26 cellular contexts compared by ENCODE assay signal in the genomic region with DNA sequence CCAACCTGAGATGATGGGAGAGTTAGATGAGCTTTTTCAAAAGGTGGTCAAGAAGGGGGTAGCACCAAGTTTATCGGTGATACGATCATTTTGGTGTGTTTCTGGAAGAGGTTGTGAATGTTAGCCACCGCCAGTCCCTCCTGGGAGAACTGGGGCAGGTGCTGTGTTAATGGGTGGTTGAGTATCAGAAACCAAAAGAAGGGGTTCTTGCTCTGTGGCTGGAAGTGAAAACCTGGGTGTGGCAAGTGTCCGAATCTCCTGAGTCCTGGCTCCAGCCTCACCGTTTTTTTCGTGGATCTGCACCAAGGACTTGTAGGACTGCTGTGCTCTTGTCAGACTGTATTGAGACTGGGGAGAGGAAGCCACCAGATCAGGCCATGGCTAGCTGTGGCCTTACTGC. TPM values are rescaled to one million over a fixed set of nuclear protein-coding genes. Genes with fewer than 3 reads are reported as not detected.
"Had no signal": no experiment of that assay in that cellular context is flagged by ENCODE, and none has a peak within 500 bp of the region (broad histone marks: within the 10 kb centered on the region; RNA-seq: fewer than 3 reads in every experiment).

No MANE protein-coding gene starts in this region.

- H3K27ac Mint-ChIP-seq: activated CD8-positive, alpha-beta memory T cell treated with anti-CD3 and anti-CD28 coated beads, Interleukin-2, amount 10 ng/mL, durations not matched to agents 7 days and 5 days; activated naive CD4-positive, alpha-beta T cell treated with anti-CD3 and anti-CD28 coated beads, Interleukin-2, amount 10 ng/mL, durations not matched to agents 7 days and 5 days; activated T-helper 2 cell treated with anti-CD3 and anti-CD28 coated beads, Interferon-gamma antibody, Interleukin-2, Interleukin-4, amounts not matched to agents 10 μg/mL and 5 μg/mL and 100 μg/mL, durations not matched to agents 14 hours and 24 hours and 36 hours; T-helper 2 cell treated with Interferon-gamma antibody and Interleukin-4, amounts not matched to agents 5 μg/mL and 100 μg/mL, for 36 hours had no signal

- H3K9me3 Mint-ChIP-seq: activated naive CD4-positive, alpha-beta T cell treated with anti-CD3 and anti-CD28 coated beads, Interleukin-2, amount 10 ng/mL, durations not matched to agents 7 days and 5 days; activated T-cell treated with anti-CD3 and anti-CD28 coated beads, Interleukin-2, amount 50 U/mL, for 4 hours; activated T-helper 2 cell treated with anti-CD3 and anti-CD28 coated beads, Interferon-gamma antibody, Interleukin-2, Interleukin-4, amounts not matched to agents 10 μg/mL and 5 μg/mL and 100 μg/mL, durations not matched to agents 14 hours and 24 hours and 36 hours; T-helper 2 cell treated with Interferon-gamma antibody and Interleukin-4, amounts not matched to agents 5 μg/mL and 100 μg/mL, for 36 hours had no signal

- ATAC-seq: activated CD4-positive, CD25-positive, alpha-beta regulatory T cell treated with anti-CD3 and anti-CD28 coated beads, Interleukin-2, amount 50 U/mL, for 24 hours; activated CD8-positive, alpha-beta memory T cell treated with anti-CD3 and anti-CD28 coated beads, Interleukin-2, amount 10 ng/mL, durations not matched to agents 7 days and 5 days; activated T-cell treated with anti-CD3 and anti-CD28 coated beads, Interleukin-2, amount 50 U/mL, for 4 hours; SK-N-SH treated with all-trans-retinoic acid at 6 μM for 48 hours had no signal

- H3K27me3 Mint-ChIP-seq: activated CD8-positive, alpha-beta memory T cell treated with anti-CD3 and anti-CD28 coated beads, Interleukin-2, amount 10 ng/mL, durations not matched to agents 7 days and 5 days; activated naive CD4-positive, alpha-beta T cell treated with anti-CD3 and anti-CD28 coated beads, Interleukin-2, amount 10 ng/mL, durations not matched to agents 7 days and 5 days had no signal

- DNase-seq: activated CD4-positive, alpha-beta T cell treated with anti-CD3 and anti-CD28 coated beads for 4 hours; activated CD8-positive, alpha-beta memory T cell treated with anti-CD3 and anti-CD28 coated beads, Interleukin-2, amount 10 ng/mL, durations not matched to agents 7 days and 5 days; activated gamma-delta T cell treated with Interleukin-2 at 50 U/mL for 16 hours; activated naive CD4-positive, alpha-beta T cell treated with anti-CD3 and anti-CD28 coated beads, Interleukin-2, amount 10 ng/mL, durations not matched to agents 7 days and 5 days; activated T-cell treated with anti-CD3 and anti-CD28 coated beads, Interleukin-2, amount 50 U/mL, for 4 hours; aorta; caudate nucleus; KBM-7; NCI-H1092; NCI-H1417; NCI-H2029; NCI-H2107; NCI-H345; NCI-H510A; NCI-H69; Peyer's patch; SHP77; SW 1271 had no signal

- H3K4me3 Mint-ChIP-seq: activated CD8-positive, alpha-beta memory T cell treated with anti-CD3 and anti-CD28 coated beads, Interleukin-2, amount 10 ng/mL, durations not matched to agents 7 days and 5 days; activated naive CD4-positive, alpha-beta T cell treated with anti-CD3 and anti-CD28 coated beads, Interleukin-2, amount 10 ng/mL, durations not matched to agents 7 days and 5 days; activated T-cell treated with anti-CD3 and anti-CD28 coated beads, Interleukin-2, amount 50 U/mL, for 4 hours; T-helper 2 cell treated with Interferon-gamma antibody and Interleukin-4, amounts not matched to agents 5 μg/mL and 100 μg/mL, for 36 hours had no signal

RNA-seq across cellular contexts. Expression of a gene that starts 16.9 kb away (rescaled TPM):
- total RNA-seq: activated CD8-positive, alpha-beta memory T cell treated with anti-CD3 and anti-CD28 coated beads, Interleukin-2, amount 10 ng/mL, durations not matched to agents 7 days and 5 days; activated T-helper 2 cell treated with anti-CD3 and anti-CD28 coated beads, Interferon-gamma antibody, Interleukin-2, Interleukin-4, amounts not matched to agents 10 μg/mL and 5 μg/mL and 100 μg/mL, durations not matched to agents 14 hours and 24 hours and 36 hours; aorta; M059J; SJSA1; T-helper 1 cell treated with Interleukin-12 subunit alpha and Interleukin-12 subunit beta and Interleukin-4 antibody, amounts not matched to agents 30 ng/mL and 1 ng/mL, for 36 hours had no signal

RNA-seq across cellular contexts. Expression of a gene that starts 48.4 kb away (rescaled TPM):
- total RNA-seq: activated CD8-positive, alpha-beta memory T cell treated with anti-CD3 and anti-CD28 coated beads, Interleukin-2, amount 10 ng/mL, durations not matched to agents 7 days and 5 days; LHCN-M2; M059J; SJSA1; T-helper 1 cell treated with Interleukin-12 subunit alpha and Interleukin-12 subunit beta and Interleukin-4 antibody, amounts not matched to agents 30 ng/mL and 1 ng/mL, for 36 hours had no signal

RNA-seq across cellular contexts. Expression of a gene that starts 48.6 kb away (rescaled TPM):
- total RNA-seq: activated CD8-positive, alpha-beta memory T cell treated with anti-CD3 and anti-CD28 coated beads, Interleukin-2, amount 10 ng/mL, durations not matched to agents 7 days and 5 days; activated T-cell treated with anti-CD3 and anti-CD28 coated beads, Interleukin-2, amount 50 U/mL, for 4 hours; activated T-helper 2 cell treated with anti-CD3 and anti-CD28 coated beads, Interferon-gamma antibody, Interleukin-2, Interleukin-4, amounts not matched to agents 10 μg/mL and 5 μg/mL and 100 μg/mL, durations not matched to agents 14 hours and 24 hours and 36 hours; LHCN-M2; M059J; SJSA1; T-helper 1 cell treated with Interleukin-12 subunit alpha and Interleukin-12 subunit beta and Interleukin-4 antibody, amounts not matched to agents 30 ng/mL and 1 ng/mL, for 36 hours had no signal
